8 cellular contexts compared by ENCODE assay signal in the genomic region with DNA sequence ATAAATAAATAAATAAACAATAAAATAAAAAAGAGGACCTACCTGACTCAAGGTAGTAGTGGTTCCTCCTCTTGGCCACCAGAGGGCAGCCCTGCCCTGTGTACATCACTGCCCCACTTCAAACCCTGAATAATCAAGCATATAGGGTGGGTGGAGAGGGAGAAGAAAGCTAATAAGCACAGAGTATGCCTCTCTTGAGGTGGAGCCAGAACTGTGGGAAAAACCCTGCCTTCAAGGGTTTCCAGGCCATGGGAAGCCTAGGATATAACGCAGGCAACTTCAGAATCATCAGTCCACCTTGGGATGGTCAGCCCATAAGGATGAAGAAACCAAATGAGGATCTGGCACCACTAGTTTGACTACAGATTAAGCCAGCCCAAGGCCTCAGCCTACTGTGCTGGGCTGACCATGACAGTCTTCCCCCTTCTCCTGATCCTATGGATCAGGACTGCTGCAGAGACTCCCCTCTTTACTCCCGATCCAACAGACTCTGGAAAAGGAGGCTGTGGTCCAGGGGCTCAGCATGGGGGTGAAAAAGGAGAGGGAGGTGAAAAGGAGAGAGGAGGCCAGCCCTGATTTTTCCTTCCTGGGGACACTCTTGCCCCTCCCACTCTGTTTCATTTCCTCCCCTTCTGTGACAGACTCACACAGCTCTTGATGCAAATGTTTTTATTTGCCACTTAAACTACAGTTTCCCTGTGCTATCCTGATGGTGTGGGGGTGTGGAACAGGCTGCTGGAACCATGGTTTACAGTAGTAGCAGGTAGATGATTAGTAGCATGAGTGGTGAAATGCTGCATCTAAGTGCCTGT. TPM values are rescaled to one million over a fixed set of nuclear protein-coding genes. Genes with fewer than 3 reads are reported as not detected.
A peak's percentile ranks its signal among the peaks of the same experiment; 100 is the strongest.
DNase-seq lines count a peak whose midpoint lies in the region; ATAC-seq and TF ChIP-seq lines count a peak whose summit lies in the region.

No MANE protein-coding gene starts in this region.

- no peaks in the 10 kb centered on the region for H3K79me2 ChIP-seq in KMS-11 (ENCODE audit: insufficient read depth, low read depth)

- no peak overlapping the region for H2AFZ ChIP-seq in KMS-11 (ENCODE audit: low read depth)

- H3K27ac ChIP-seq in KMS-11 = no peak overlapping the region

- H3K36me3 ChIP-seq in KMS-11 (ENCODE audit: insufficient read depth) = no peaks in the 10 kb centered on the region

- peaks cover 7% of the 10 kb centered on the region for H3K4me1 ChIP-seq in KMS-11 (ENCODE audit: low read depth, poor library complexity, severe bottlenecking)

- peak; percentile 67 for ATAC-seq in GM19467 (IDR thresholded peaks at IDR 0.05; ENCODE audit: unreplicated experiment)
- no peak for ATAC-seq in HG02970 (IDR thresholded peaks at IDR 0.05; ENCODE audit: low FRiP score, unreplicated experiment)

- H4K20me1 ChIP-seq in KMS-11 (ENCODE audit: insufficient read depth) = no peaks in the 10 kb centered on the region

- no peaks in the 10 kb centered on the region for H3K27me3 ChIP-seq in KMS-11 (ENCODE audit: insufficient read depth, low read depth)

- in situ Hi-C loops in Caki2 (cut with HindIII; ENCODE audit: low pct_unique_long_range_greater_than_20kb, low sequenced_read_pairs) = no loop called here

- TF ChIP-seq CTCF in KMS-11 (conservative IDR thresholded peaks at IDR 0.05; ENCODE audit: low read depth, low read length) = peak; percentile 81

- H3K4me3 ChIP-seq in KMS-11 (IDR thresholded peaks at IDR 0.05; ENCODE audit: insufficient read depth, low read depth, low read length) = no peak overlapping the region

- H3K9ac ChIP-seq in KMS-11 = no peak overlapping the region

- DNase-seq in Caki2 (ENCODE audit: low read depth) = peak; percentile 37
- peak; percentile 80 for DNase-seq in SW480 (ENCODE audit: low spot score)
- DNase-seq in astrocyte of the hippocampus (ENCODE audit: low read depth, low spot score) = peak; percentile 72
- peak; percentile 86 for DNase-seq in iPS-NIHi11 (ENCODE audit: low spot score)
- DNase-seq in stimulated activated CD4-positive, alpha-beta T cell treated with anti-CD3 and anti-CD28 coated beads, Interleukin-4, amount 100 ng/mL, for 24 hours = peak; percentile 48

- no peak overlapping the region for H3K4me2 ChIP-seq in KMS-11

RNA-seq across cellular contexts. Expression of gene AVPI1, which starts 10.1 kb away (rescaled TPM):
- total RNA-seq in Caki2 (2014; rRNA removed; shearing (Covaris generic); ENCODE audit: low replicate concordance) = 44.0 and 46.1 TPM in 2 replicates

RNA-seq across cellular contexts. Expression of gene PI4K2A, which starts 36.5 kb away (rescaled TPM):
- total RNA-seq in Caki2 (2014; rRNA removed; shearing (Covaris generic); ENCODE audit: low replicate concordance) = 12.7 and 13.6 TPM in 2 replicates

RNA-seq across cellular contexts. Expression of gene MARVELD1, which starts 36.6 kb away (rescaled TPM):
- total RNA-seq in Caki2 (2014; rRNA removed; shearing (Covaris generic); ENCODE audit: low replicate concordance) = 58.1 and 60.8 TPM in 2 replicates

RNA-seq across cellular contexts. Expression of gene MORN4, which starts 43.7 kb away (rescaled TPM):
- total RNA-seq in Caki2 (2014; rRNA removed; shearing (Covaris generic); ENCODE audit: low replicate concordance) = 8.2 and 10.5 TPM in 2 replicates

RNA-seq across cellular contexts. Expression of gene ZFYVE27, which starts 60.0 kb away (rescaled TPM):
- total RNA-seq in Caki2 (2014; rRNA removed; shearing (Covaris generic); ENCODE audit: low replicate concordance) = 18.9 and 30.5 TPM in 2 replicates
